Comparison of ENCODE assay signal across 2 cellular contexts in genomic region chr1:12629974-12630760, GRCh38.
A peak's percentile ranks its signal among the peaks of the same experiment; 100 is the strongest.
TF ChIP-seq lines count a peak whose summit lies in the region.

No MANE protein-coding gene starts in this region.

TF ChIP-seq in HepG2, 621 proteins besides CTCF, POLR2A, EP300 and RAD21:
- TF ChIP-seq GTF3A (CRISPR knock-in tag; conservative IDR thresholded peaks at IDR 0.05) = no peak
- TF ChIP-seq SOX6 (IDR thresholded peaks at IDR 0.05) = no peak
- TF ChIP-seq SOX6 (CRISPR knock-in tag; IDR thresholded peaks at IDR 0.05) = no peak
- no peak for TF ChIP-seq ZNF446 (CRISPR knock-in tag; IDR thresholded peaks at IDR 0.05)
- TF ChIP-seq SETDB1 (CRISPR knock-in tag; IDR thresholded peaks at IDR 0.05; ENCODE audit: borderline replicate concordance) = no peak

TF ChIP-seq in K562, 482 proteins besides CTCF, POLR2A, EP300 and RAD21:
- peak; percentile 21; the same call in 1 of the 2 replicates for TF ChIP-seq POLR2G (IDR thresholded peaks at IDR 0.05; ENCODE audit: low read depth, low read length)
- TF ChIP-seq RBFOX2 (IDR thresholded peaks at IDR 0.05; ENCODE audit: low read depth, low read length) = no peak
